Comparison of ENCODE assay signal across 21 cellular contexts in genomic region chr22:44439356-44440223, GRCh38. TPM values are rescaled to one million over a fixed set of nuclear protein-coding genes. Genes with fewer than 3 reads are reported as not detected.
A peak's percentile ranks its signal among the peaks of the same experiment; 100 is the strongest.
DNase-seq lines count a peak whose midpoint lies in the region; ATAC-seq and TF ChIP-seq lines count a peak whose summit lies in the region.
"Had no signal": no experiment of that assay in that cellular context is flagged by ENCODE, and none has a peak within 500 bp of the region (broad histone marks: within the 10 kb centered on the region; RNA-seq: fewer than 3 reads in every experiment).

No MANE protein-coding gene starts in this region.

- no peaks in the 10 kb centered on the region for H3K27me3 ChIP-seq in spleen (replicated peaks in 1 of 7)
- H3K27me3 ChIP-seq: SJSA1 had no signal

- H3K4me1 Mint-ChIP-seq in central memory CD8-positive, alpha-beta T cell = no peaks in the 10 kb centered on the region
- peaks cover 40% of the 10 kb centered on the region for H3K4me1 Mint-ChIP-seq in nephron progenitor cell
- peaks cover 5% of the 10 kb centered on the region for H3K4me1 Mint-ChIP-seq in MCF 10A (ENCODE audit: insufficient read depth, unreplicated experiment)
- H3K4me1 Mint-ChIP-seq in glutamatergic neuron (ENCODE audit: low read depth, unreplicated experiment) = no peaks in the 10 kb centered on the region
- H3K4me1 Mint-ChIP-seq: CD8-positive, alpha-beta memory T cell had no signal

- H3K9me3 ChIP-seq in spleen = no peaks in the 10 kb centered on the region
- H3K9me3 ChIP-seq: SJSA1 had no signal

- no peak overlapping the region for H3K4me3 Mint-ChIP-seq in central memory CD8-positive, alpha-beta T cell
- H3K4me3 Mint-ChIP-seq in nephron progenitor cell (no peak overlapping the region), MCF 10A (ENCODE audit: unreplicated experiment) (no peak overlapping the region), glutamatergic neuron (ENCODE audit: unreplicated experiment) (no peak overlapping the region)
- H3K4me3 Mint-ChIP-seq: CD8-positive, alpha-beta memory T cell; IgD-negative memory B cell had no signal

- no peak for TF ChIP-seq POLR2A in spleen (IDR thresholded peaks at IDR 0.05)

- no peaks in the 10 kb centered on the region for H3K27me3 Mint-ChIP-seq in central memory CD8-positive, alpha-beta T cell
- H3K27me3 Mint-ChIP-seq in nephron progenitor cell (ENCODE audit: low read depth, poor library complexity) (peaks cover 9% of the 10 kb centered on the region), MCF 10A (ENCODE audit: insufficient read depth, unreplicated experiment) (no peaks in the 10 kb centered on the region), glutamatergic neuron (ENCODE audit: unreplicated experiment) (peaks cover 4% of the 10 kb centered on the region)
- H3K27me3 Mint-ChIP-seq: CD8-positive, alpha-beta memory T cell had no signal

- peaks cover 6 to 33% (median 12%) of the 10 kb centered on the region in 6 donors for H3K4me1 ChIP-seq in spleen

- POLR2A ChIA-PET in MCF 10A (lab: Yijun Ruan, JAX) = interaction anchor here (0.6 kb wide), 1 partner anchor 502 kb away, joined by 3 read pairs; no protein-coding TSS in a partner anchor

- H3K27ac Mint-ChIP-seq in central memory CD8-positive, alpha-beta T cell (ENCODE audit: low read depth) = peak overlapping the region; percentile 60
- H3K27ac Mint-ChIP-seq in nephron progenitor cell (peak overlapping the region; percentile 29), MCF 10A (ENCODE audit: low read depth, unreplicated experiment) (no peak overlapping the region), glutamatergic neuron (ENCODE audit: unreplicated experiment) (no peak overlapping the region)
- H3K27ac Mint-ChIP-seq: IgD-negative memory B cell had no signal

- TF ChIP-seq CTCF in nephron progenitor cell (IDR thresholded peaks at IDR 0.05) (no peak), spleen (IDR thresholded peaks at IDR 0.05 in 8 of 11, conservative IDR thresholded peaks at IDR 0.05 in 3 of 11) (no peak), MCF 10A (IDR thresholded peaks at IDR 0.05; ENCODE audit: unreplicated experiment) (no peak), glutamatergic neuron (IDR thresholded peaks at IDR 0.05; ENCODE audit: partially characterized antibody, unreplicated experiment) (no peak)

- no peaks in the 10 kb centered on the region for H3K9me3 Mint-ChIP-seq in central memory CD8-positive, alpha-beta T cell
- H3K9me3 Mint-ChIP-seq in nephron progenitor cell = no peaks in the 10 kb centered on the region
- no peaks in the 10 kb centered on the region for H3K9me3 Mint-ChIP-seq in MCF 10A (ENCODE audit: unreplicated experiment)
- H3K9me3 Mint-ChIP-seq in glutamatergic neuron (ENCODE audit: unreplicated experiment) = no peaks in the 10 kb centered on the region
- H3K9me3 Mint-ChIP-seq: CD8-positive, alpha-beta memory T cell; IgD-negative memory B cell had no signal

- no peak overlapping the region for H3K4me3 ChIP-seq in spleen
- H3K4me3 ChIP-seq: SJSA1 had no signal

- peaks cover 3% of the 10 kb centered on the region for H3K36me3 Mint-ChIP-seq in central memory CD8-positive, alpha-beta T cell (ENCODE audit: insufficient read depth)
- H3K36me3 Mint-ChIP-seq in nephron progenitor cell (ENCODE audit: low read depth) = no peaks in the 10 kb centered on the region
- H3K36me3 Mint-ChIP-seq in MCF 10A (ENCODE audit: insufficient read depth, unreplicated experiment) = peaks cover 5% of the 10 kb centered on the region
- no peaks in the 10 kb centered on the region for H3K36me3 Mint-ChIP-seq in glutamatergic neuron (ENCODE audit: unreplicated experiment)
- H3K36me3 Mint-ChIP-seq: CD8-positive, alpha-beta memory T cell; IgD-negative memory B cell had no signal

- WGBS in spleen, 5 donors = 76 to 84% (median 77%) methylated on average over 21 of the region's 21 CpGs

- CTCF ChIA-PET in MCF 10A (lab: Yijun Ruan, JAX) = no interaction called here

- ATAC-seq in central memory CD8-positive, alpha-beta T cell (replicated peaks; ENCODE audit: extremely low read depth, poor library complexity, severe bottlenecking) = no peak
- no peak for ATAC-seq in GM21423 (IDR thresholded peaks at IDR 0.05; ENCODE audit: unreplicated experiment)

- no peak overlapping the region for H3K27ac ChIP-seq in spleen
- H3K27ac ChIP-seq: SJSA1 had no signal

- no peaks in the 10 kb centered on the region for H3K36me3 ChIP-seq in spleen
- H3K36me3 ChIP-seq: SJSA1 had no signal

- intact Hi-C loops in spleen (cut with DNase I; ENCODE audit: low total_unique reads) (no loop called here), MCF 10A (cut with micrococcal nuclease) (no loop called here)

- peak; percentile 49 for DNase-seq in activated effector memory CD4-positive, alpha-beta T cell treated with anti-CD3 and anti-CD28 coated beads, Interleukin-2, amount 50 U/mL, for 16 hours
- DNase-seq in activated effector memory CD4-positive, alpha-beta T cell treated with Interleukin-2 at 50 U/mL for 16 hours = no peak
- no peak for DNase-seq in central memory CD8-positive, alpha-beta T cell (ENCODE audit: low spot score in 2 of 2)
- DNase-seq in nephron progenitor cell (no peak), spleen (peak; percentile 57), MCF 10A (ENCODE audit: unreplicated experiment) (no peak), glutamatergic neuron (no peak)
- DNase-seq: 8988T; CD8-positive, alpha-beta memory T cell; DMS 273 treated with DMSO at 0.1 percent for 48 hours; GF-D8; Kasumi-1; NCI-H1930; NCI-H2171; NCI-H446; NCI-H69; OCI-M1; RPMI8226 had no signal

- BruUV-seq in MCF 10A (replicated peaks; lab: Mats Ljungman, UMichigan) = no TSS peak

RNA-seq across cellular contexts. Expression of gene RTL6, which starts 58.4 kb away (rescaled TPM):
- 10 to 100 TPM; 12.9 to 20.5 (median 15.7) TPM for total RNA-seq in spleen
- 1 to 10 TPM; 1.9 to 5.8 (median 2.4) TPM for polyA plus RNA-seq in spleen
- 18.8 and 25.0 TPM in 2 replicates for total RNA-seq in MCF 10A (2022)
- total RNA-seq in glutamatergic neuron (ENCODE audit: unreplicated experiment) = 35.0 TPM

Comparison
In these comparisons a context has a peak if more than half of its experiments do, and no peak if none do; other contexts are left out.
1. DNase-seq: peak in activated effector memory CD4-positive, alpha-beta T cell treated with anti-CD3 and anti-CD28 coated beads, Interleukin-2, amount 50 U/mL, for 16 hours (single experiment) and spleen (single experiment); none in activated effector memory CD4-positive, alpha-beta T cell treated with Interleukin-2 at 50 U/mL for 16 hours (single experiment), central memory CD8-positive, alpha-beta T cell (0 of 2), nephron progenitor cell (single experiment), MCF 10A (single experiment) and glutamatergic neuron (single experiment).
2. H3K27ac Mint-ChIP-seq: peak in central memory CD8-positive, alpha-beta T cell (single experiment) and nephron progenitor cell (single experiment); none in MCF 10A (single experiment) and glutamatergic neuron (single experiment).